In the genomic region with DNA sequence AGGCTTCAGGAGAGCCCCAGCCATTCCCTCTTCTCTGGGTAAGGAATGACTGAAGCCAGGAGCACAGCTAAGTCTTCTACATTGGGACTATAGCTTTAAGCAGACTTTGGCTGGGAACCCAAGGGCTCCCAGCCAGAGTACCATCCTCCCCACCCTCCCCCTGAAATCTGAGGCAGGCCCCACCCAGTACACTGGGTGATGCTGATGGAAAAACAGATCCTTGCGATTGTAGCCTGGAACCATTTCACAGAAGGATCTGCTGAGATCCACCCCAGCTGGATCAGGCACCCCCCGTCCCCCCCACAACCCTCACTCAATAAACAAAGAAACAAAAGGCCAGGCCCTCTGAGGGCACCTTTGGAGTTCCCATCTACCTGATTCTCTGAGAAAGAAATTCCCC, we compare ENCODE assay signal across 10 cellular contexts. TPM values are rescaled to one million over a fixed set of nuclear protein-coding genes. Genes with fewer than 3 reads are reported as not detected.
A peak's percentile ranks its signal among the peaks of the same experiment; 100 is the strongest.
DNase-seq lines count a peak whose midpoint lies in the region; ATAC-seq, FAIRE-seq and TF ChIP-seq lines count a peak whose summit lies in the region.
"Had no signal": no experiment of that assay in that cellular context is flagged by ENCODE, and none has a peak within 500 bp of the region (broad histone marks: within the 10 kb centered on the region; RNA-seq: fewer than 3 reads in every experiment).

No MANE protein-coding gene starts in this region.

- TF ChIP-seq EP300 in stomach (IDR thresholded peaks at IDR 0.05) = no peak

- H2AFZ ChIP-seq in HCT116 (ENCODE audit: low read depth, low read length, poor library complexity, severe bottlenecking) = no peak overlapping the region
- no peak overlapping the region for H2AFZ ChIP-seq in hepatocyte

- BruUV-seq in HCT116 (replicated peaks; lab: Mats Ljungman, UMichigan) = no TSS peak

- no peaks in the 10 kb centered on the region for H3K9me3 Mint-ChIP-seq in activated CD4-positive, alpha-beta memory T cell treated with anti-CD3 and anti-CD28 coated beads, Interleukin-2, amount 10 ng/mL, durations not matched to agents 7 days and 5 days

- no peak overlapping the region for H3K27ac Mint-ChIP-seq in activated CD4-positive, alpha-beta memory T cell treated with anti-CD3 and anti-CD28 coated beads, Interleukin-2, amount 10 ng/mL, durations not matched to agents 7 days and 5 days
- H3K27ac Mint-ChIP-seq: activated naive CD8-positive, alpha-beta T cell had no signal

- RAD21 ChIA-PET in HCT116 (lab: Charles Lee; ENCODE audit: low non-redundant PET in 1 of 2, low total read pairs in 2 of 2, uncharacterized antibody in 2 of 2, unreplicated experiment in 2 of 2) = no interaction called here

- no peak for ATAC-seq in HCT116
- ATAC-seq in HG02970 (IDR thresholded peaks at IDR 0.05; ENCODE audit: low FRiP score, unreplicated experiment) = no peak
- no peak for ATAC-seq in HG02610 (IDR thresholded peaks at IDR 0.05; ENCODE audit: unreplicated experiment)

- no peak overlapping the region for H3K9ac ChIP-seq in HCT116 (ENCODE audit: low read length)

- CTCF ChIA-PET in HCT116 (lab: Charles Lee) = interaction anchor here (0.8 kb wide), 1 partner anchor 14 kb away, joined by 3 read pairs; no protein-coding TSS in a partner anchor
- CTCF ChIA-PET in activated CD4-positive, alpha-beta memory T cell treated with anti-CD3 and anti-CD28 coated beads, Interleukin-2, amount 10 ng/mL, durations not matched to agents 7 days and 5 days (lab: Charles Lee) = interaction anchor here (1.1 to 4.2 kb wide), 6 partner anchors 13 to 392 kb away, joined by 3 to 38 read pairs (median 6); no protein-coding TSS in a partner anchor

- no peak overlapping the region for H3K4me3 Mint-ChIP-seq in activated CD4-positive, alpha-beta memory T cell treated with anti-CD3 and anti-CD28 coated beads, Interleukin-2, amount 10 ng/mL, durations not matched to agents 7 days and 5 days
- H3K4me3 Mint-ChIP-seq: activated naive CD8-positive, alpha-beta T cell had no signal

- no peak overlapping the region for H3K4me3 ChIP-seq in HCT116 (replicated peaks in 1 of 2; ENCODE audit: low read depth in 1 of 2, low read length in 2 of 2)
- peak overlapping the region; percentile 24 for H3K4me3 ChIP-seq in hepatocyte
- H3K4me3 ChIP-seq in stomach = peak overlapping the region; percentile 47 to 62 (median 58)

- no peak for FAIRE-seq in GM12891 (lab: Jason Lieb, UNC)

- H4K20me1 ChIP-seq in HCT116 (ENCODE audit: insufficient read depth) = no peaks in the 10 kb centered on the region
- peaks cover 47% of the 10 kb centered on the region for H4K20me1 ChIP-seq in hepatocyte (ENCODE audit: insufficient read depth, poor library complexity, severe bottlenecking)

- H3K27me3 Mint-ChIP-seq in activated CD4-positive, alpha-beta memory T cell treated with anti-CD3 and anti-CD28 coated beads, Interleukin-2, amount 10 ng/mL, durations not matched to agents 7 days and 5 days = no peaks in the 10 kb centered on the region
- H3K27me3 Mint-ChIP-seq: activated naive CD8-positive, alpha-beta T cell had no signal

- no peak for TF ChIP-seq RAD21 in HCT116 (IDR thresholded peaks at IDR 0.05; ENCODE audit: low read depth)

- no peaks in the 10 kb centered on the region for H3K27me3 ChIP-seq in HCT116 (ENCODE audit: insufficient read depth, low read length)
- no peaks in the 10 kb centered on the region for H3K27me3 ChIP-seq in hepatocyte
- no peaks in the 10 kb centered on the region for H3K27me3 ChIP-seq in stomach

- WGBS in hepatocyte (ENCODE audit: low lambda C conversion rate, missing lambda C conversion rate) = 51% methylated on average over 2 of the region's 2 CpGs
- 3 to 13% (median 9%) methylated on average over 2 of the region's 2 CpGs for WGBS in stomach, 5 donors

- H3K79me2 ChIP-seq in HCT116 (ENCODE audit: insufficient read depth, low read length) (peaks cover 89% of the 10 kb centered on the region), hepatocyte (peaks cover 81% of the 10 kb centered on the region)

- intact Hi-C loops in HCT116 (cut with micrococcal nuclease) = no loop called here
- intact Hi-C loops in stomach (cut with DNase I; ENCODE audit: low total_unique reads) = no loop called here

- no peaks in the 10 kb centered on the region for H3K9me3 ChIP-seq in HCT116 (ENCODE audit: control insufficient read depth in 1 of 2, insufficient read depth in 1 of 2, low read depth in 1 of 2, low read length in 2 of 2)
- H3K9me3 ChIP-seq in hepatocyte (ENCODE audit: low read depth) = no peaks in the 10 kb centered on the region
- H3K9me3 ChIP-seq in stomach = no peaks in the 10 kb centered on the region

- no peak for TF ChIP-seq CTCF in HCT116 (IDR thresholded peaks at IDR 0.05 in 2 of 3, conservative IDR thresholded peaks at IDR 0.05 in 1 of 3; ENCODE audit: borderline replicate concordance in 1 of 3, insufficient read depth in 1 of 3, low read depth in 2 of 3, low read length in 2 of 3)
- TF ChIP-seq CTCF in hepatocyte (IDR thresholded peaks at IDR 0.05; ENCODE audit: poor library complexity) = no peak
- no peak for TF ChIP-seq CTCF in stomach (IDR thresholded peaks at IDR 0.05)

- H3K4me1 ChIP-seq in HCT116 (ENCODE audit: control insufficient read depth in 1 of 2, insufficient read depth in 2 of 2, low read length in 2 of 2) (peaks cover 24 to 50% of the 10 kb centered on the region in 2 experiments), hepatocyte (ENCODE audit: insufficient read depth) (peaks cover 31% of the 10 kb centered on the region), stomach (peaks cover 50 to 92% (median 68%) of the 10 kb centered on the region in 4 donors)

- 0 out of 2 replicates have a peak overlapping the region, but pooled peaks have one; percentile 81 for H3K4me2 ChIP-seq in HCT116 (ENCODE audit: low read length)
- peak overlapping the region; percentile 95 for H3K4me2 ChIP-seq in hepatocyte

- H3K36me3 ChIP-seq in HCT116 (ENCODE audit: control insufficient read depth in 1 of 2, insufficient read depth in 2 of 2, low read length in 2 of 2) = peaks cover 0 to 8% of the 10 kb centered on the region in 2 experiments; a peak in 2 of 4 replicates
- no peaks in the 10 kb centered on the region for H3K36me3 ChIP-seq in hepatocyte (replicated peaks; ENCODE audit: insufficient read depth, low read depth)
- peaks cover 23 to 25% (median 24%) of the 10 kb centered on the region in 4 donors for H3K36me3 ChIP-seq in stomach

- H3K4me1 Mint-ChIP-seq in activated CD4-positive, alpha-beta memory T cell treated with anti-CD3 and anti-CD28 coated beads, Interleukin-2, amount 10 ng/mL, durations not matched to agents 7 days and 5 days = peaks cover 9% of the 10 kb centered on the region

- H3K27ac ChIP-seq in HCT116 (ENCODE audit: low read depth, low read length) (no peak overlapping the region), hepatocyte (peak overlapping the region; percentile 99), stomach (peak overlapping the region; percentile 95 to 97 (median 95))
- H3K27ac ChIP-seq: HL-60 had no signal

- DNase-seq in HCT116 (ENCODE audit: low read depth, low spot score) (no peak), amygdala (lab: John Stamatoyannopoulos, UW) (peak in 51 of 56 donors; percentile 13 to 78 (median 47)), hepatocyte (ENCODE audit: low spot score) (peak; percentile 59), stomach (peak; percentile 55), GM12891 (ENCODE audit: insufficient read length, low spot score) (no peak)
- no peak for DNase-seq in activated CD4-positive, alpha-beta memory T cell treated with anti-CD3 and anti-CD28 coated beads, Interleukin-2, amount 10 ng/mL, durations not matched to agents 7 days and 5 days

- TF ChIP-seq POLR2A in HCT116 (IDR thresholded peaks at IDR 0.05; ENCODE audit: borderline replicate concordance, extremely low read depth, insufficient read depth, insufficient read length) (no peak), stomach (IDR thresholded peaks at IDR 0.05) (no peak), GM12891 (IDR thresholded peaks at IDR 0.05; ENCODE audit: low read depth, low read length) (no peak)

- peaks cover 28% of the 10 kb centered on the region for H3K36me3 Mint-ChIP-seq in activated CD4-positive, alpha-beta memory T cell treated with anti-CD3 and anti-CD28 coated beads, Interleukin-2, amount 10 ng/mL, durations not matched to agents 7 days and 5 days (ENCODE audit: low read depth)

- POLR2A ChIA-PET in HCT116 (lab: Charles Lee) = no interaction called here
- POLR2A ChIA-PET in activated CD4-positive, alpha-beta memory T cell treated with anti-CD3 and anti-CD28 coated beads, Interleukin-2, amount 10 ng/mL, durations not matched to agents 7 days and 5 days (lab: Charles Lee) = interaction anchor here (0.7 to 4.2 kb wide), 11 partner anchors 9 to 110 kb away, joined by 3 to 33 read pairs (median 12); a partner anchor contains a TSS

- no peaks in the 10 kb centered on the region for H3K9me2 ChIP-seq in HCT116 (ENCODE audit: insufficient read depth)
- no peaks in the 10 kb centered on the region for H3K9me2 ChIP-seq in hepatocyte (replicated peaks; ENCODE audit: insufficient read depth)

TF ChIP-seq in HCT116, 20 proteins besides CTCF, POLR2A, EP300 and RAD21 (continues in another document):
- TF ChIP-seq EZH2phosphoT487 (IDR thresholded peaks at IDR 0.05; ENCODE audit: borderline replicate concordance) = no peak

TF ChIP-seq in GM12891, 5 proteins besides CTCF, POLR2A, EP300 and RAD21 (continues in another document):
- no peak for TF ChIP-seq TAF1 (IDR thresholded peaks at IDR 0.05; ENCODE audit: low read depth, low read length)

RNA-seq across cellular contexts. Expression of a gene that starts 39.8 kb away (rescaled TPM):
- total RNA-seq in HCT116 (2021; ENCODE audit: unreplicated experiment) (9.8 TPM), hepatocyte (2.4 and 2.8 TPM in 2 replicates), stomach (10 to 100 TPM in 3 of 5 donors, 1 to 10 TPM in 2; 2.7 to 14.8 (median 11.7) TPM)
- 6.2 and 6.5 TPM in 2 replicates for polyA plus RNA-seq in HCT116 (2012)
- polyA plus RNA-seq in hepatocyte (2.2 and 2.6 TPM in 2 replicates), stomach (1 to 10 TPM; 2.0 to 6.2 (median 3.8) TPM)
- polyA plus RNA-seq in GM12891 (2012; ENCODE audit: low read depth, missing spikeins) = 8.5 TPM
- total RNA-seq in activated CD4-positive, alpha-beta memory T cell treated with anti-CD3 and anti-CD28 coated beads, Interleukin-2, amount 10 ng/mL, durations not matched to agents 7 days and 5 days = 10 to 100 TPM; 12.4 to 14.0 TPM

RNA-seq across cellular contexts. Expression of a gene that starts 41.9 kb away (rescaled TPM):
- total RNA-seq in HCT116 (2021; ENCODE audit: unreplicated experiment) (133 TPM), hepatocyte (129 and 140 TPM in 2 replicates), stomach (100 to 1,000 TPM; 161 to 619 (median 285) TPM)
- polyA plus RNA-seq in HCT116 (2012) = 143 and 145 TPM in 2 replicates
- polyA plus RNA-seq in hepatocyte (103 and 116 TPM in 2 replicates), stomach (100 to 1,000 TPM in 1 of 3 donors, 10 to 100 TPM in 2; 84.2 to 115 (median 92.1) TPM)
- polyA plus RNA-seq in GM12891 (2012; ENCODE audit: low read depth, missing spikeins) = 80.9 TPM
- 100 to 1,000 TPM; 200 to 201 TPM for total RNA-seq in activated CD4-positive, alpha-beta memory T cell treated with anti-CD3 and anti-CD28 coated beads, Interleukin-2, amount 10 ng/mL, durations not matched to agents 7 days and 5 days

RNA-seq across cellular contexts. Expression of a gene that starts 42.2 kb away (rescaled TPM):
- total RNA-seq in HCT116 (2021; ENCODE audit: unreplicated experiment) = 10.8 TPM
- 16.3 and 16.9 TPM in 2 replicates for polyA plus RNA-seq in HCT116 (2012)
- 2.1 and 4.5 TPM in 2 replicates for total RNA-seq in hepatocyte
- polyA plus RNA-seq in hepatocyte = 3.7 and 7.8 TPM in 2 replicates
- total RNA-seq in stomach = 1 to 10 TPM in 2 of 5 donors, not detected in 3; 2.0 to 4.8 TPM
- polyA plus RNA-seq in stomach = 1 to 10 TPM; 5.8 to 7.9 (median 6.8) TPM
- 4.9 TPM for polyA plus RNA-seq in GM12891 (2012; ENCODE audit: low read depth, missing spikeins)
- total RNA-seq in activated CD4-positive, alpha-beta memory T cell treated with anti-CD3 and anti-CD28 coated beads, Interleukin-2, amount 10 ng/mL, durations not matched to agents 7 days and 5 days = 1 to 10 TPM; 5.9 to 7.1 TPM

Comparison
In these comparisons a context has a peak if more than half of its experiments do, and no peak if none do; other contexts are left out.
1. DNase-seq: peak in amygdala (51 of 56), hepatocyte (single experiment) and stomach (single experiment); none in HCT116 (single experiment), GM12891 (single experiment) and activated CD4-positive, alpha-beta memory T cell treated with anti-CD3 and anti-CD28 coated beads, Interleukin-2, amount 10 ng/mL, durations not matched to agents 7 days and 5 days (single experiment).
2. H3K4me3 ChIP-seq: peak in hepatocyte (single experiment) and stomach (4 of 4); none in HCT116 (0 of 2).